ENCODE assay signal across 20 cellular contexts in the genomic region with DNA sequence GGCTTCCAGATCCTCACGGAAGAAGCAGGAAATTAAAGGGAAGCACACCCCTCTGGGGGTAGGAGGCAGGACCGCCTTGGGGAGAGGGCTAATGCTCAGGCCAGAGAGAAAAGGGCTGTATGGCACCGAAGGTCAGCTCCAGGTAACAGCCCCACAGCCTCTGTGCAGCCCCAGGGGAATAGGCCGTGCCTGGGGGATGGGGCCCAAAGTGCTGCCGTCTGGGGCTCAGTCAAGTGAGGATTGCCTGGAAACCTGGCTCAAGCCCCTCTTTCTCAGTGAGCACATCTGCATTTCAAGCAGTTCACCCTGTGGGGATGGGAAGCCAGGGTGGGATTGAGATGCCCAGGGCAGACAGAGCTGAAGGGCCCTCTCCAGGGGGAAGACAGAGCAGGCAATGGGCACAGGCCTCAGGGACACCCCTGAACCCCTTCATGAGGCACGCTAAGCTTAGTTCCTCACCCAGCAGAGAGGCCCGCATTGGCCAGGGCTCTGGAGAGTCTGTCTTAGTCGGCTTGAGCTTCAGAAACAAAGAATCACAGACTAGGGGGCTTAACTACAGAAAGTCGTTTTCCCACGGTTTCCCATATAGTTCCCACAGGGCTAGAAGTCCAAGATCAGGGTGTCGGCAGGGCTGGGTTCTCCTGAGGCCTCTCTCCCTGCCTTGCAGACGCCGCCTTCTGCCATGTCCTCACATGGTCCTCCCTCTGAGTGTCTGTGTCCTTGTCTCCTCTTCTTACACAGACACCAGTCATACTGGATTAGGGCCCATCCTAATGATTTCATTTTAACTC.
A peak's percentile ranks its signal among the peaks of the same experiment; 100 is the strongest.
DNase-seq lines count a peak whose midpoint lies in the region; ATAC-seq and TF ChIP-seq lines count a peak whose summit lies in the region.
"Had no signal": no experiment of that assay in that cellular context is flagged by ENCODE, and none has a peak within 500 bp of the region (broad histone marks: within the 10 kb centered on the region; RNA-seq: fewer than 3 reads in every experiment).

No MANE protein-coding gene starts in this region.

- intact Hi-C loops in activated B cell treated with CpG ODN at 0.5 μM for 24 hours (cut with micrococcal nuclease) = no loop called here

- H3K27ac ChIP-seq in subcutaneous abdominal adipose tissue (ENCODE audit: low read depth, low read length) = peak overlapping the region; percentile 19

- CTCF ChIA-PET in activated B cell treated with CpG ODN at 0.5 μM for 24 hours (lab: Charles Lee) = interaction anchor here (1.0 kb wide), 1 partner anchor 282 kb away, joined by 3 read pairs; no protein-coding TSS in a partner anchor

- no peaks in the 10 kb centered on the region for H3K27me3 Mint-ChIP-seq in activated B cell treated with CpG ODN at 0.5 μM for 24 hours

- H3K9ac ChIP-seq in subcutaneous abdominal adipose tissue (ENCODE audit: low read length in 5 of 5) = no peak overlapping the region

- ATAC-seq in activated B cell treated with CpG ODN at 0.5 μM for 24 hours (ENCODE audit: low read depth) = no peak
- no peak for ATAC-seq in left lobe of liver
- no peak for ATAC-seq in HG02798 (IDR thresholded peaks at IDR 0.05; ENCODE audit: poor library complexity, unreplicated experiment)
- no peak for ATAC-seq in HG02678 (IDR thresholded peaks at IDR 0.05; ENCODE audit: unreplicated experiment)
- ATAC-seq: esophagus mucosa, left colon had no signal

- no peaks in the 10 kb centered on the region for H3K9me3 Mint-ChIP-seq in activated B cell treated with CpG ODN at 0.5 μM for 24 hours
- H3K9me3 Mint-ChIP-seq: activated naive CD4-positive, alpha-beta T cell treated with anti-CD3 and anti-CD28 coated beads, Interleukin-2, amount 10 ng/mL, durations not matched to agents 7 days and 5 days had no signal

- POLR2A ChIA-PET in activated B cell treated with CpG ODN at 0.5 μM for 24 hours (lab: Charles Lee) = no interaction called here

- no peak overlapping the region for H3K4me3 ChIP-seq in subcutaneous abdominal adipose tissue (ENCODE audit: low read depth in 1 of 5, low read length in 5 of 5)

- no peak for TF ChIP-seq CTCF in activated B cell treated with CpG ODN at 0.5 μM for 24 hours (IDR thresholded peaks at IDR 0.05)

- DNase-seq in activated effector memory CD4-positive, alpha-beta T cell treated with anti-CD3 and anti-CD28 coated beads, Interleukin-2, amount 50 U/mL, for 16 hours = peak; percentile 50
- no peak for DNase-seq in activated effector memory CD4-positive, alpha-beta T cell treated with Interleukin-2 at 50 U/mL for 16 hours
- DNase-seq in activated B cell treated with CpG ODN at 0.5 μM for 24 hours = peak; percentile 12
- DNase-seq in left lobe of liver (ENCODE audit: low spot score) = peak; percentile 23
- DNase-seq in NCI-H2227 (lab: John Stamatoyannopoulos, UW; ENCODE audit: unreplicated experiment) = no peak
- DNase-seq: activated CD4-positive, alpha-beta T cell treated with anti-CD3 and anti-CD28 coated beads for 48 hours; activated naive CD4-positive, alpha-beta T cell treated with anti-CD3 and anti-CD28 coated beads, Interleukin-2, amount 10 ng/mL, durations not matched to agents 7 days and 5 days; activated T-cell treated with anti-CD3 and anti-CD28 coated beads for 4 hours; cerebellar nuclear complex; effector CD8-positive, alpha-beta T cell; NCI-H1694; NCI-H82; OCI-M1; SHP77 had no signal

- H3K4me3 Mint-ChIP-seq in activated B cell treated with CpG ODN at 0.5 μM for 24 hours = no peak overlapping the region
- H3K4me3 Mint-ChIP-seq: activated naive CD4-positive, alpha-beta T cell treated with anti-CD3 and anti-CD28 coated beads, Interleukin-2, amount 10 ng/mL, durations not matched to agents 7 days and 5 days; CD14-positive monocyte had no signal

- H3K36me3 Mint-ChIP-seq in activated B cell treated with CpG ODN at 0.5 μM for 24 hours (ENCODE audit: low read depth) = no peaks in the 10 kb centered on the region
- H3K36me3 Mint-ChIP-seq: activated naive CD4-positive, alpha-beta T cell treated with anti-CD3 and anti-CD28 coated beads, Interleukin-2, amount 10 ng/mL, durations not matched to agents 7 days and 5 days; CD14-positive monocyte had no signal

- H3K27me3 ChIP-seq in subcutaneous abdominal adipose tissue (ENCODE audit: control insufficient read depth in 5 of 5, insufficient read depth in 4 of 5, low read length in 5 of 5) = peaks cover 0 to 3% (median 0%) of the 10 kb centered on the region in 5 donors

- H3K9me3 ChIP-seq in subcutaneous abdominal adipose tissue (ENCODE audit: control insufficient read depth in 5 of 5, low read length in 5 of 5) = no peaks in the 10 kb centered on the region

- H3K4me1 Mint-ChIP-seq in activated B cell treated with CpG ODN at 0.5 μM for 24 hours = no peaks in the 10 kb centered on the region
- H3K4me1 Mint-ChIP-seq: activated naive CD4-positive, alpha-beta T cell treated with anti-CD3 and anti-CD28 coated beads, Interleukin-2, amount 10 ng/mL, durations not matched to agents 7 days and 5 days; CD14-positive monocyte had no signal

- no peak overlapping the region for H3K27ac Mint-ChIP-seq in activated B cell treated with CpG ODN at 0.5 μM for 24 hours
- H3K27ac Mint-ChIP-seq: activated naive CD4-positive, alpha-beta T cell treated with anti-CD3 and anti-CD28 coated beads, Interleukin-2, amount 10 ng/mL, durations not matched to agents 7 days and 5 days had no signal

- H3K36me3 ChIP-seq in subcutaneous abdominal adipose tissue (ENCODE audit: control insufficient read depth in 5 of 5, insufficient read depth in 5 of 5, low read length in 5 of 5) = no peaks in the 10 kb centered on the region

- peaks cover 4 to 41% (median 29%) of the 10 kb centered on the region in 5 donors for H3K4me1 ChIP-seq in subcutaneous abdominal adipose tissue (ENCODE audit: control insufficient read depth in 5 of 5, insufficient read depth in 5 of 5, low read length in 5 of 5)

Comparison
In these comparisons a context has a peak if more than half of its experiments do, and no peak if none do; other contexts are left out.
1. DNase-seq: peak in activated effector memory CD4-positive, alpha-beta T cell treated with anti-CD3 and anti-CD28 coated beads, Interleukin-2, amount 50 U/mL, for 16 hours (single experiment), activated B cell treated with CpG ODN at 0.5 μM for 24 hours (single experiment) and left lobe of liver (single experiment); none in activated effector memory CD4-positive, alpha-beta T cell treated with Interleukin-2 at 50 U/mL for 16 hours (single experiment) and NCI-H2227 (single experiment).